In genomic region chr16:3023669-3024478, GRCh38 we compare ENCODE assay signal across 1 cellular context.
TF ChIP-seq lines count a peak whose summit lies in the region.

Gene HCFC1R1, minus strand, starts transcription at chr16:3023942. Its CDS starts 1 bp downstream, at chr16:3023941.
Gene THOC6, plus strand, starts transcription at chr16:3024035. Its CDS starts 292 bp downstream, at chr16:3024327.

TF ChIP-seq in HepG2, 621 proteins besides CTCF, POLR2A, EP300 and RAD21 (continued from another document and continues in another):
- TF ChIP-seq HMGXB3 (CRISPR knock-in tag; IDR thresholded peaks at IDR 0.05; ENCODE audit: borderline replicate concordance) (peak; percentile 80; the same call in 1 of the 2 replicates), KLF6 (CRISPR knock-in tag; IDR thresholded peaks at IDR 0.05) (0 out of 2 replicates have a peak, but pooled peaks have one; percentile 59), SAP130 (CRISPR knock-in tag; IDR thresholded peaks at IDR 0.05; ENCODE audit: low read depth) (peak; percentile 88), RERE (CRISPR knock-in tag; IDR thresholded peaks at IDR 0.05; ENCODE audit: low read depth) (0 out of 2 replicates have a peak, but pooled peaks have one; percentile 13), ZNF468 (CRISPR knock-in tag; IDR thresholded peaks at IDR 0.05) (no peak), ELF3 (CRISPR knock-in tag; IDR thresholded peaks at IDR 0.05) (peak; percentile 83), ZNF883 (CRISPR knock-in tag; IDR thresholded peaks at IDR 0.05; ENCODE audit: not compliant biosample characterization) (peak; percentile 90), PHF8 (CRISPR knock-in tag; IDR thresholded peaks at IDR 0.05) (peak; percentile 90), SUZ12 (IDR thresholded peaks at IDR 0.05; ENCODE audit: low read depth, low read length) (peak; percentile 90), ZNF12 (CRISPR knock-in tag; IDR thresholded peaks at IDR 0.05) (0 out of 2 replicates have a peak, but pooled peaks have one; percentile 24), CBX2 (IDR thresholded peaks at IDR 0.05; ENCODE audit: low read depth, low read length) (no peak), CBX2 (CRISPR knock-in tag; IDR thresholded peaks at IDR 0.05; ENCODE audit: low read depth) (no peak), ZNF354B (CRISPR knock-in tag; IDR thresholded peaks at IDR 0.05) (peak; percentile 92), ZNF383 (CRISPR knock-in tag; IDR thresholded peaks at IDR 0.05; ENCODE audit: borderline replicate concordance) (no peak), ZNF558 (CRISPR knock-in tag; IDR thresholded peaks at IDR 0.05; ENCODE audit: borderline replicate concordance) (no peak), ISX (CRISPR knock-in tag; conservative IDR thresholded peaks at IDR 0.05) (no peak), SRSF4 (IDR thresholded peaks at IDR 0.05; ENCODE audit: low read depth, low read length, poor library complexity, severe bottlenecking) (peak; percentile 69), U2AF2 (IDR thresholded peaks at IDR 0.05; ENCODE audit: low read depth, low read length) (no peak), RCOR2 (CRISPR knock-in tag; IDR thresholded peaks at IDR 0.05) (no peak), IKZF4 (CRISPR knock-in tag; IDR thresholded peaks at IDR 0.05; ENCODE audit: borderline replicate concordance, low read depth, not compliant biosample characterization) (peak; percentile 81), ZNF121 (CRISPR knock-in tag; IDR thresholded peaks at IDR 0.05) (0 out of 2 replicates have a peak, but pooled peaks have one; percentile 39), MEIS1 (CRISPR knock-in tag; IDR thresholded peaks at IDR 0.05; ENCODE audit: borderline replicate concordance) (peak; percentile 80), NR0B2 (CRISPR knock-in tag; IDR thresholded peaks at IDR 0.05) (0 out of 2 replicates have a peak, but pooled peaks have one; percentile 20), CEBPB (IDR thresholded peaks at IDR 0.05; ENCODE audit: borderline replicate concordance, low read depth, low read length) (peak; percentile 8; the same call in 1 of the 2 replicates), MXI1 (IDR thresholded peaks at IDR 0.05; ENCODE audit: borderline replicate concordance, low read depth, low read length) (peak; percentile 71; the same call in 2 of the 3 replicates), DRAP1 (CRISPR knock-in tag; IDR thresholded peaks at IDR 0.05) (peak; percentile 40; the same call in 1 of the 2 replicates), BORCS8-MEF2B (CRISPR knock-in tag; IDR thresholded peaks at IDR 0.05) (peak; percentile 94), SIX4 (CRISPR knock-in tag; IDR thresholded peaks at IDR 0.05) (peak; percentile 59; the same call in 1 of the 2 replicates), GABPB1 (CRISPR knock-in tag; IDR thresholded peaks at IDR 0.05) (peak; percentile 95), SNAPC2 (CRISPR knock-in tag; IDR thresholded peaks at IDR 0.05) (peak; percentile 96)
- TF ChIP-seq, protein P1, sequence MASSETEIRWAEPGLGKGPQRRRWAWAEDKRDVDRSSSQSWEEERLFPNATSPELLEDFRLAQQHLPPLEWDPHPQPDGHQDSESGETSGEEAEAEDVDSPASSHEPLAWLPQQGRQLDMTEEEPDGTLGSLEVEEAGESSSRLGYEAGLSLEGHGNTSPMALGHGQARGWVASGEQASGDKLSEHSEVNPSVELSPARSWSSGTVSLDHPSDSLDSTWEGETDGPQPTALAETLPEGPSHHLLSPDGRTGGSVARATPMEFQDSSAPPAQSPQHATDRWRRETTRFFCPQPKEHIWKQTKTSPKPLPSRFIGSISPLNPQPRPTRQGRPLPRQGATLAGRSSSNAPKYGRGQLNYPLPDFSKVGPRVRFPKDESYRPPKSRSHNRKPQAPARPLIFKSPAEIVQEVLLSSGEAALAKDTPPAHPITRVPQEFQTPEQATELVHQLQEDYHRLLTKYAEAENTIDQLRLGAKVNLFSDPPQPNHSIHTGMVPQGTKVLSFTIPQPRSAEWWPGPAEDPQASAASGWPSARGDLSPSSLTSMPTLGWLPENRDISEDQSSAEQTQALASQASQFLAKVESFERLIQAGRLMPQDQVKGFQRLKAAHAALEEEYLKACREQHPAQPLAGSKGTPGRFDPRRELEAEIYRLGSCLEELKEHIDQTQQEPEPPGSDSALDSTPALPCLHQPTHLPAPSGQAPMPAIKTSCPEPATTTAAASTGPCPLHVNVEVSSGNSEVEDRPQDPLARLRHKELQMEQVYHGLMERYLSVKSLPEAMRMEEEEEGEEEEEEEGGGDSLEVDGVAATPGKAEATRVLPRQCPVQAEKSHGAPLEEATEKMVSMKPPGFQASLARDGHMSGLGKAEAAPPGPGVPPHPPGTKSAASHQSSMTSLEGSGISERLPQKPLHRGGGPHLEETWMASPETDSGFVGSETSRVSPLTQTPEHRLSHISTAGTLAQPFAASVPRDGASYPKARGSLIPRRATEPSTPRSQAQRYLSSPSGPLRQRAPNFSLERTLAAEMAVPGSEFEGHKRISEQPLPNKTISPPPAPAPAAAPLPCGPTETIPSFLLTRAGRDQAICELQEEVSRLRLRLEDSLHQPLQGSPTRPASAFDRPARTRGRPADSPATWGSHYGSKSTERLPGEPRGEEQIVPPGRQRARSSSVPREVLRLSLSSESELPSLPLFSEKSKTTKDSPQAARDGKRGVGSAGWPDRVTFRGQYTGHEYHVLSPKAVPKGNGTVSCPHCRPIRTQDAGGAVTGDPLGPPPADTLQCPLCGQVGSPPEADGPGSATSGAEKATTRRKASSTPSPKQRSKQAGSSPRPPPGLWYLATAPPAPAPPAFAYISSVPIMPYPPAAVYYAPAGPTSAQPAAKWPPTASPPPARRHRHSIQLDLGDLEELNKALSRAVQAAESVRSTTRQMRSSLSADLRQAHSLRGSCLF (CRISPR knock-in tag; IDR thresholded peaks at IDR 0.05; ENCODE audit: borderline replicate concordance), result 0 out of 2 replicates have a peak, but pooled peaks have one; percentile 20
- TF ChIP-seq, protein P2, sequence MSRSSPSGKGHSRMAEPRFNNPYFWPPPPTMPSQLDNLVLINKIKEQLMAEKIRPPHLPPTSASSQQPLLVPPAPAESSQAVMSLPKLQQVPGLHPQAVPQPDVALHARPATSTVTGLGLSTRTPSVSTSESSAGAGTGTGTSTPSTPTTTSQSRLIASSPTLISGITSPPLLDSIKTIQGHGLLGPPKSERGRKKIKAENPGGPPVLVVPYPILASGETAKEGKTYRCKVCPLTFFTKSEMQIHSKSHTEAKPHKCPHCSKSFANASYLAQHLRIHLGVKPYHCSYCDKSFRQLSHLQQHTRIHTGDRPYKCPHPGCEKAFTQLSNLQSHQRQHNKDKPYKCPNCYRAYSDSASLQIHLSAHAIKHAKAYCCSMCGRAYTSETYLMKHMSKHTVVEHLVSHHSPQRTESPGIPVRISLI (CRISPR knock-in tag; IDR thresholded peaks at IDR 0.05; ENCODE audit: borderline replicate concordance), result peak; percentile 53; the same call in 1 of the 2 replicates
- TF ChIP-seq, protein P3, sequence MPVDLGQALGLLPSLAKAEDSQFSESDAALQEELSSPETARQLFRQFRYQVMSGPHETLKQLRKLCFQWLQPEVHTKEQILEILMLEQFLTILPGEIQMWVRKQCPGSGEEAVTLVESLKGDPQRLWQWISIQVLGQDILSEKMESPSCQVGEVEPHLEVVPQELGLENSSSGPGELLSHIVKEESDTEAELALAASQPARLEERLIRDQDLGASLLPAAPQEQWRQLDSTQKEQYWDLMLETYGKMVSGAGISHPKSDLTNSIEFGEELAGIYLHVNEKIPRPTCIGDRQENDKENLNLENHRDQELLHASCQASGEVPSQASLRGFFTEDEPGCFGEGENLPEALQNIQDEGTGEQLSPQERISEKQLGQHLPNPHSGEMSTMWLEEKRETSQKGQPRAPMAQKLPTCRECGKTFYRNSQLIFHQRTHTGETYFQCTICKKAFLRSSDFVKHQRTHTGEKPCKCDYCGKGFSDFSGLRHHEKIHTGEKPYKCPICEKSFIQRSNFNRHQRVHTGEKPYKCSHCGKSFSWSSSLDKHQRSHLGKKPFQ (CRISPR knock-in tag; IDR thresholded peaks at IDR 0.05; ENCODE audit: insufficient replicate concordance), result peak; percentile 68
